In genomic region chr12:93578221-93578620, GRCh38 we compare ENCODE assay signal across 1 cellular context.
TF ChIP-seq lines count a peak whose summit lies in the region.

No MANE protein-coding gene starts in this region.

TF ChIP-seq in H1, 55 proteins besides CTCF, POLR2A, EP300 and RAD21 (continued from another document):
- TF ChIP-seq MAX (IDR thresholded peaks at IDR 0.05), result no peak
- no peak for TF ChIP-seq TCF12 (IDR thresholded peaks at IDR 0.05; ENCODE audit: low read depth, low read length)
- TF ChIP-seq JUN (IDR thresholded peaks at IDR 0.05; ENCODE audit: low read depth, low read length), result no peak
- TF ChIP-seq KDM5A (IDR thresholded peaks at IDR 0.05; ENCODE audit: low read length), result no peak
- TF ChIP-seq CBX5 (IDR thresholded peaks at IDR 0.05; ENCODE audit: low read depth, low read length), result no peak
